In the genomic region with DNA sequence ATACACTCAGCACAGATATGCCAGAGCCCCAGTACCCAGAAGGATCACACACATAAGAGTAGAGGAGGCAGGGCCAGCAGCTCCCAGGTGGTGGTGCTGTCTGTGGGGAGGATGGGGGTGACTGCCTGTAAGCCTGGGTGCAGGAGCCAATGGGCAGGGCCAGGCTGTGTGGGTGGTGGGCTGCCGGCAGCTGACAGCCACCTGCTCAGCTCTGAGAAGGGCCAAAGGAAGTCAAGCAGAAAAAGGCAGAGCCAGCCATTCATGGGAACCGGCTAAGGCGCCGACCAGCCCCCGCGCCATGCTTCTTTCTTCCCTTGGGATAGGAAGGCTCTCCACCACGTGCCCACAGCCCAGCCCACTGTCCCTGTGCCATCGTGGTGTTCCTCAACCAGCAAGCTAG, we compare ENCODE assay signal across 1 cellular context.
TF ChIP-seq lines count a peak whose summit lies in the region.

No MANE protein-coding gene starts in this region.

TF ChIP-seq in GM12878, 131 proteins besides CTCF, POLR2A, EP300 and RAD21 (continued from another document):
- TF ChIP-seq, protein P1, sequence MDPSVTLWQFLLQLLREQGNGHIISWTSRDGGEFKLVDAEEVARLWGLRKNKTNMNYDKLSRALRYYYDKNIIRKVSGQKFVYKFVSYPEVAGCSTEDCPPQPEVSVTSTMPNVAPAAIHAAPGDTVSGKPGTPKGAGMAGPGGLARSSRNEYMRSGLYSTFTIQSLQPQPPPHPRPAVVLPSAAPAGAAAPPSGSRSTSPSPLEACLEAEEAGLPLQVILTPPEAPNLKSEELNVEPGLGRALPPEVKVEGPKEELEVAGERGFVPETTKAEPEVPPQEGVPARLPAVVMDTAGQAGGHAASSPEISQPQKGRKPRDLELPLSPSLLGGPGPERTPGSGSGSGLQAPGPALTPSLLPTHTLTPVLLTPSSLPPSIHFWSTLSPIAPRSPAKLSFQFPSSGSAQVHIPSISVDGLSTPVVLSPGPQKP (IDR thresholded peaks at IDR 0.05; ENCODE audit: low read depth, low read length), result no peak
- TF ChIP-seq CHD4 (IDR thresholded peaks at IDR 0.05), result no peak
- TF ChIP-seq RFX5 (IDR thresholded peaks at IDR 0.05; ENCODE audit: low read depth, low read length), result 0 out of 2 replicates have a peak, but pooled peaks have one; percentile 35
- 0 out of 2 replicates have a peak, but pooled peaks have one; percentile 14 for TF ChIP-seq NR2F1 (conservative IDR thresholded peaks at IDR 0.05)
- TF ChIP-seq, protein P2, sequence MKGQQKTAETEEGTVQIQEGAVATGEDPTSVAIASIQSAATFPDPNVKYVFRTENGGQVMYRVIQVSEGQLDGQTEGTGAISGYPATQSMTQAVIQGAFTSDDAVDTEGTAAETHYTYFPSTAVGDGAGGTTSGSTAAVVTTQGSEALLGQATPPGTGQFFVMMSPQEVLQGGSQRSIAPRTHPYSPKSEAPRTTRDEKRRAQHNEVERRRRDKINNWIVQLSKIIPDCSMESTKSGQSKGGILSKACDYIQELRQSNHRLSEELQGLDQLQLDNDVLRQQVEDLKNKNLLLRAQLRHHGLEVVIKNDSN (IDR thresholded peaks at IDR 0.05; ENCODE audit: borderline replicate concordance, extremely low read length, insufficient read depth, low read depth, low read length), result peak; percentile 50
- TF ChIP-seq HCFC1 (IDR thresholded peaks at IDR 0.05; ENCODE audit: low read length), result no peak
- TF ChIP-seq MXI1 (IDR thresholded peaks at IDR 0.05; ENCODE audit: low read depth, low read length), result no peak
- 0 out of 2 replicates have a peak, but pooled peaks have one; percentile 44 for TF ChIP-seq YY1 (IDR thresholded peaks at IDR 0.05; ENCODE audit: low read depth, low read length)
- peak; percentile 56; the same call in 1 of the 2 replicates for TF ChIP-seq PAX5 (IDR thresholded peaks at IDR 0.05; ENCODE audit: borderline replicate concordance, low read depth, low read length)
- TF ChIP-seq TCF3 (IDR thresholded peaks at IDR 0.05; ENCODE audit: borderline replicate concordance, insufficient read depth, low read depth, low read length), result peak; percentile 94
- TF ChIP-seq, protein P3, sequence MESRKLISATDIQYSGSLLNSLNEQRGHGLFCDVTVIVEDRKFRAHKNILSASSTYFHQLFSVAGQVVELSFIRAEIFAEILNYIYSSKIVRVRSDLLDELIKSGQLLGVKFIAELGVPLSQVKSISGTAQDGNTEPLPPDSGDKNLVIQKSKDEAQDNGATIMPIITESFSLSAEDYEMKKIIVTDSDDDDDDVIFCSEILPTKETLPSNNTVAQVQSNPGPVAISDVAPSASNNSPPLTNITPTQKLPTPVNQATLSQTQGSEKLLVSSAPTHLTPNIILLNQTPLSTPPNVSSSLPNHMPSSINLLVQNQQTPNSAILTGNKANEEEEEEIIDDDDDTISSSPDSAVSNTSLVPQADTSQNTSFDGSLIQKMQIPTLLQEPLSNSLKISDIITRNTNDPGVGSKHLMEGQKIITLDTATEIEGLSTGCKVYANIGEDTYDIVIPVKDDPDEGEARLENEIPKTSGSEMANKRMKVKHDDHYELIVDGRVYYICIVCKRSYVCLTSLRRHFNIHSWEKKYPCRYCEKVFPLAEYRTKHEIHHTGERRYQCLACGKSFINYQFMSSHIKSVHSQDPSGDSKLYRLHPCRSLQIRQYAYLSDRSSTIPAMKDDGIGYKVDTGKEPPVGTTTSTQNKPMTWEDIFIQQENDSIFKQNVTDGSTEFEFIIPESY (IDR thresholded peaks at IDR 0.05), result no peak
- peak; percentile 80 for TF ChIP-seq MEF2B (IDR thresholded peaks at IDR 0.05; ENCODE audit: partially characterized antibody, poor library complexity, severe bottlenecking)
- no peak for TF ChIP-seq ZZZ3 (IDR thresholded peaks at IDR 0.05; ENCODE audit: control insufficient read depth, insufficient read length, low read depth)
- TF ChIP-seq SREBF1 (IDR thresholded peaks at IDR 0.05; ENCODE audit: low read length), result no peak
- TF ChIP-seq ZNF217 (IDR thresholded peaks at IDR 0.05), result no peak
- no peak for TF ChIP-seq ETV6 (conservative IDR thresholded peaks at IDR 0.05 in 1 of 2, IDR thresholded peaks at IDR 0.05 in 1 of 2; ENCODE audit: borderline replicate concordance in 1 of 2, low read depth in 1 of 2)
- no peak for TF ChIP-seq MTA2 (IDR thresholded peaks at IDR 0.05; ENCODE audit: low read depth)
- TF ChIP-seq, protein P4, sequence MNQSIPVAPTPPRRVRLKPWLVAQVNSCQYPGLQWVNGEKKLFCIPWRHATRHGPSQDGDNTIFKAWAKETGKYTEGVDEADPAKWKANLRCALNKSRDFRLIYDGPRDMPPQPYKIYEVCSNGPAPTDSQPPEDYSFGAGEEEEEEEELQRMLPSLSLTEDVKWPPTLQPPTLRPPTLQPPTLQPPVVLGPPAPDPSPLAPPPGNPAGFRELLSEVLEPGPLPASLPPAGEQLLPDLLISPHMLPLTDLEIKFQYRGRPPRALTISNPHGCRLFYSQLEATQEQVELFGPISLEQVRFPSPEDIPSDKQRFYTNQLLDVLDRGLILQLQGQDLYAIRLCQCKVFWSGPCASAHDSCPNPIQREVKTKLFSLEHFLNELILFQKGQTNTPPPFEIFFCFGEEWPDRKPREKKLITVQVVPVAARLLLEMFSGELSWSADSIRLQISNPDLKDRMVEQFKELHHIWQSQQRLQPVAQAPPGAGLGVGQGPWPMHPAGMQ (IDR thresholded peaks at IDR 0.05; ENCODE audit: borderline replicate concordance), result no peak
- no peak for TF ChIP-seq POLR2AphosphoS2 (IDR thresholded peaks at IDR 0.05; ENCODE audit: low read depth, low read length)
- TF ChIP-seq MAX (IDR thresholded peaks at IDR 0.05; ENCODE audit: low read depth, low read length), result no peak; the same call in 1 of the 2 replicates
- peak; percentile 74 for TF ChIP-seq RAD51 (IDR thresholded peaks at IDR 0.05)
- no peak for TF ChIP-seq ATF2 (IDR thresholded peaks at IDR 0.05; ENCODE audit: low read length)
- TF ChIP-seq, protein P5, sequence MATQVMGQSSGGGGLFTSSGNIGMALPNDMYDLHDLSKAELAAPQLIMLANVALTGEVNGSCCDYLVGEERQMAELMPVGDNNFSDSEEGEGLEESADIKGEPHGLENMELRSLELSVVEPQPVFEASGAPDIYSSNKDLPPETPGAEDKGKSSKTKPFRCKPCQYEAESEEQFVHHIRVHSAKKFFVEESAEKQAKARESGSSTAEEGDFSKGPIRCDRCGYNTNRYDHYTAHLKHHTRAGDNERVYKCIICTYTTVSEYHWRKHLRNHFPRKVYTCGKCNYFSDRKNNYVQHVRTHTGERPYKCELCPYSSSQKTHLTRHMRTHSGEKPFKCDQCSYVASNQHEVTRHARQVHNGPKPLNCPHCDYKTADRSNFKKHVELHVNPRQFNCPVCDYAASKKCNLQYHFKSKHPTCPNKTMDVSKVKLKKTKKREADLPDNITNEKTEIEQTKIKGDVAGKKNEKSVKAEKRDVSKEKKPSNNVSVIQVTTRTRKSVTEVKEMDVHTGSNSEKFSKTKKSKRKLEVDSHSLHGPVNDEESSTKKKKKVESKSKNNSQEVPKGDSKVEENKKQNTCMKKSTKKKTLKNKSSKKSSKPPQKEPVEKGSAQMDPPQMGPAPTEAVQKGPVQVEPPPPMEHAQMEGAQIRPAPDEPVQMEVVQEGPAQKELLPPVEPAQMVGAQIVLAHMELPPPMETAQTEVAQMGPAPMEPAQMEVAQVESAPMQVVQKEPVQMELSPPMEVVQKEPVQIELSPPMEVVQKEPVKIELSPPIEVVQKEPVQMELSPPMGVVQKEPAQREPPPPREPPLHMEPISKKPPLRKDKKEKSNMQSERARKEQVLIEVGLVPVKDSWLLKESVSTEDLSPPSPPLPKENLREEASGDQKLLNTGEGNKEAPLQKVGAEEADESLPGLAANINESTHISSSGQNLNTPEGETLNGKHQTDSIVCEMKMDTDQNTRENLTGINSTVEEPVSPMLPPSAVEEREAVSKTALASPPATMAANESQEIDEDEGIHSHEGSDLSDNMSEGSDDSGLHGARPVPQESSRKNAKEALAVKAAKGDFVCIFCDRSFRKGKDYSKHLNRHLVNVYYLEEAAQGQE (IDR thresholded peaks at IDR 0.05; ENCODE audit: low read depth, low read length), result no peak
TF ChIP-seq in GM12878: peak in this region for 21.
